ENCODE assay signal across 1 cellular context in genomic region chr1:110780600-110781484, GRCh38.
TF ChIP-seq lines count a peak whose summit lies in the region.

No MANE protein-coding gene starts in this region.

TF ChIP-seq in H1, 55 proteins besides CTCF, POLR2A, EP300 and RAD21 (continued from another document):
- TF ChIP-seq CREB1 (IDR thresholded peaks at IDR 0.05), result peak; percentile 32; the same call in 1 of the 2 replicates
- no peak for TF ChIP-seq EZH2 (IDR thresholded peaks at IDR 0.05; ENCODE audit: low read depth, low read length, severe bottlenecking)
- peak; percentile 30 for TF ChIP-seq ASH2L (IDR thresholded peaks at IDR 0.05; ENCODE audit: low read length)
- no peak for TF ChIP-seq GTF2F1 (IDR thresholded peaks at IDR 0.05; ENCODE audit: borderline replicate concordance, low read depth, low read length)
- TF ChIP-seq YY1 (IDR thresholded peaks at IDR 0.05; ENCODE audit: low read depth, low read length), result peak; percentile 8; the same call in 1 of the 2 replicates
- TF ChIP-seq, protein P1, sequence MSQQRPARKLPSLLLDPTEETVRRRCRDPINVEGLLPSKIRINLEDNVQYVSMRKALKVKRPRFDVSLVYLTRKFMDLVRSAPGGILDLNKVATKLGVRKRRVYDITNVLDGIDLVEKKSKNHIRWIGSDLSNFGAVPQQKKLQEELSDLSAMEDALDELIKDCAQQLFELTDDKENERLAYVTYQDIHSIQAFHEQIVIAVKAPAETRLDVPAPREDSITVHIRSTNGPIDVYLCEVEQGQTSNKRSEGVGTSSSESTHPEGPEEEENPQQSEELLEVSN (IDR thresholded peaks at IDR 0.05), result 0 out of 2 replicates have a peak, but pooled peaks have one; percentile 14
